Comparison of ENCODE assay signal across 1 cellular context in genomic region chr7:1697499-1698125, GRCh38.
TF ChIP-seq lines count a peak whose summit lies in the region.

No MANE protein-coding gene starts in this region.

TF ChIP-seq in H1, 55 proteins besides CTCF, POLR2A, EP300 and RAD21:
- TF ChIP-seq CREB1 (IDR thresholded peaks at IDR 0.05) (no peak), MAX (IDR thresholded peaks at IDR 0.05) (no peak), SP4 (IDR thresholded peaks at IDR 0.05; ENCODE audit: low read length) (no peak), SRF (IDR thresholded peaks at IDR 0.05; ENCODE audit: low read depth, low read length) (no peak), KDM5A (IDR thresholded peaks at IDR 0.05; ENCODE audit: low read length) (no peak), POU5F1 (IDR thresholded peaks at IDR 0.05; ENCODE audit: low read depth, low read length) (no peak), GTF2F1 (IDR thresholded peaks at IDR 0.05; ENCODE audit: borderline replicate concordance, low read depth, low read length) (no peak), SIRT6 (IDR thresholded peaks at IDR 0.05; ENCODE audit: low read length) (no peak), RFX5 (IDR thresholded peaks at IDR 0.05; ENCODE audit: borderline replicate concordance, low read depth, low read length) (no peak), HDAC2 (IDR thresholded peaks at IDR 0.05; ENCODE audit: borderline replicate concordance in 1 of 2, low read depth in 2 of 2, low read length in 2 of 2) (no peak), CEBPB (IDR thresholded peaks at IDR 0.05; ENCODE audit: low read depth, low read length) (no peak), ATF2 (IDR thresholded peaks at IDR 0.05; ENCODE audit: low read length) (no peak), NANOG (IDR thresholded peaks at IDR 0.05; ENCODE audit: insufficient read depth, low read depth, low read length, poor library complexity, severe bottlenecking) (no peak), E2F6 (IDR thresholded peaks at IDR 0.05) (no peak), HDAC6 (IDR thresholded peaks at IDR 0.05; ENCODE audit: low read depth, low read length) (no peak), EZH2 (IDR thresholded peaks at IDR 0.05; ENCODE audit: low read depth, low read length, severe bottlenecking) (no peak)
